Comparison of ENCODE assay signal across 1 cellular context in genomic region chr10:93752761-93753160, GRCh38.
TF ChIP-seq lines count a peak whose summit lies in the region.

No MANE protein-coding gene starts in this region.

TF ChIP-seq in endothelial cell of umbilical vein, 7 proteins besides CTCF, POLR2A, EP300 and RAD21 (continued from another document):
- TF ChIP-seq MYC (IDR thresholded peaks at IDR 0.05; ENCODE audit: low read depth, low read length) (no peak), GATA2 (IDR thresholded peaks at IDR 0.05; ENCODE audit: insufficient read depth, insufficient read length, low read depth, low read length) (no peak), JUN (IDR thresholded peaks at IDR 0.05; ENCODE audit: borderline replicate concordance, insufficient read depth, insufficient read length, low read depth) (no peak), FOS (IDR thresholded peaks at IDR 0.05; ENCODE audit: borderline replicate concordance, insufficient read depth, low read length) (no peak)
